In genomic region chr3:143265501-143266070, GRCh38 we compare ENCODE assay signal across 20 cellular contexts.
"Had no signal": no experiment of that assay in that cellular context is flagged by ENCODE, and none has a peak within 500 bp of the region (broad histone marks: within the 10 kb centered on the region; RNA-seq: fewer than 3 reads in every experiment).

No MANE protein-coding gene starts in this region.

- H3K9me3 ChIP-seq: neutrophil, stomach, testis, upper lobe of right lung had no signal

- H2AFZ ChIP-seq: parathyroid adenoma had no signal

- H3K27me3 ChIP-seq: dorsolateral prefrontal cortex, neutrophil, stomach, testis, upper lobe of right lung had no signal

- ATAC-seq: activated CD8-positive, alpha-beta T cell treated with anti-CD3 and anti-CD28 coated beads for 36 hours; activated T-cell treated with anti-CD3 and anti-CD28 coated beads, Interleukin-2, amount 50 U/mL, for 4 hours; left cardiac atrium; natural killer cell; upper lobe of right lung had no signal

- H3K4me1 ChIP-seq: parathyroid adenoma, stomach, testis, upper lobe of right lung had no signal

- H3K27ac ChIP-seq: dorsolateral prefrontal cortex, neutrophil, parathyroid adenoma, stomach, testis, upper lobe of right lung had no signal

- H3K4me3 ChIP-seq: dorsolateral prefrontal cortex, smooth muscle cell, stomach, testis, upper lobe of right lung had no signal

- DNase-seq: activated B cell treated with CpG ODN at 0.5 μM for 24 hours; activated CD4-positive, alpha-beta T cell treated with anti-CD3 and anti-CD28 coated beads for 48 hours; activated CD8-positive, alpha-beta memory T cell treated with anti-CD3 and anti-CD28 coated beads, Interleukin-2, amount 50 U/mL, for 4 hours; activated CD8-positive, alpha-beta T cell treated with anti-CD3 and anti-CD28 coated beads for 36 hours; activated naive CD4-positive, alpha-beta T cell treated with anti-CD3 and anti-CD28 coated beads for 36 hours; activated T-cell treated with anti-CD3 and anti-CD28 coated beads, Interleukin-2, amount 50 U/mL, for 4 hours; anterior cingulate cortex; caudate nucleus; dorsolateral prefrontal cortex; immature natural killer cell; left cardiac atrium; natural killer cell; stimulated activated CD4-positive, alpha-beta T cell treated with anti-CD3 and anti-CD28 coated beads, Interleukin-4, amount 100 ng/mL, for 1 hour; stomach; SW 1271; testis; upper lobe of right lung had no signal

- H3K9ac ChIP-seq: parathyroid adenoma had no signal

- H3K36me3 ChIP-seq: neutrophil, upper lobe of right lung had no signal

- H3K4me2 ChIP-seq: smooth muscle cell had no signal
